In genomic region chr1:36144413-36144812, GRCh38 we compare ENCODE assay signal across 33 cellular contexts. TPM values are rescaled to one million over a fixed set of nuclear protein-coding genes. Genes with fewer than 3 reads are reported as not detected.
"Had no signal": no experiment of that assay in that cellular context is flagged by ENCODE, and none has a peak within 500 bp of the region (broad histone marks: within the 10 kb centered on the region; RNA-seq: fewer than 3 reads in every experiment).

No MANE protein-coding gene starts in this region.

- H3K27me3 ChIP-seq: adrenal gland, body of pancreas, breast epithelium, Peyer's patch had no signal

- ATAC-seq: activated CD4-positive, alpha-beta T cell treated with anti-CD3 and anti-CD28 coated beads for 36 hours; activated CD8-positive, alpha-beta T cell treated with anti-CD3 and anti-CD28 coated beads, Interleukin-2, amount 10 ng/mL, durations not matched to agents 7 days and 5 days; activated naive CD4-positive, alpha-beta T cell treated with anti-CD3 and anti-CD28 coated beads, Interleukin-2, amount 50 U/mL, for 72 hours; body of pancreas; PC-3; SK-N-SH treated with all-trans-retinoic acid at 6 μM for 48 hours had no signal

- FAIRE-seq: astrocyte, colon, TTC549 had no signal

- H3K9me3 ChIP-seq: adrenal gland, body of pancreas, breast epithelium, Peyer's patch had no signal

- H3K4me3 ChIP-seq: adrenal gland, body of pancreas, breast epithelium, Peyer's patch had no signal

- H3K27ac ChIP-seq: adrenal gland, body of pancreas, breast epithelium, Peyer's patch had no signal

- H3K36me3 ChIP-seq: breast epithelium had no signal

- DNase-seq: activated CD4-positive, alpha-beta T cell treated with anti-CD3 and anti-CD28 coated beads for 36 hours; activated CD4-positive, alpha-beta T cell treated with anti-CD3 and anti-CD28 coated beads, Interleukin-2, amount 10 ng/mL, durations not matched to agents 7 days and 5 days; activated CD4-positive, alpha-beta T cell treated with anti-CD3 and anti-CD28 coated beads, Interleukin-2, amount 50 U/mL, for 48 hours; activated CD8-positive, alpha-beta T cell treated with anti-CD3 and anti-CD28 coated beads, Interleukin-2, amount 10 ng/mL, durations not matched to agents 7 days and 5 days; activated gamma-delta T cell; activated naive CD4-positive, alpha-beta T cell treated with anti-CD3 and anti-CD28 coated beads for 36 hours; activated T-cell treated with anti-CD3 and anti-CD28 coated beads, Interleukin-2, amount 50 U/mL, for 24 hours; adrenal gland; body of pancreas; cerebellar nuclear complex; MM.1S; MV-4-11; NCI-H1092; NCI-H1436 treated with DMSO at 0.1 percent for 48 hours; NCI-H1694 treated with DMSO at 0.1 percent for 48 hours; NCI-H2029; NCI-H345; NCI-H524 treated with DMSO at 0.1 percent for 48 hours; NK-92 treated with Interleukin-12 subunit alpha and Interleukin-12 subunit beta, amount 100 ng/mL, for 24 hours; PC-3; Peyer's patch; RPMI8226; SIG-M5; T-helper 1 cell; T1000 had no signal

RNA-seq across cellular contexts. Expression of gene COL8A2, which starts 19.4 kb away (rescaled TPM):
- total RNA-seq: activated CD4-positive, alpha-beta T cell treated with anti-CD3 and anti-CD28 coated beads, Interleukin-2, amount 10 ng/mL, durations not matched to agents 7 days and 5 days; activated T-helper 2 cell treated with anti-CD3 and anti-CD28 coated beads, Interferon-gamma antibody, Interleukin-2, Interleukin-4, amounts not matched to agents 10 μg/mL and 5 μg/mL and 100 μg/mL, durations not matched to agents 14 hours and 24 hours and 36 hours; T-helper 2 cell treated with Interferon-gamma antibody and Interleukin-4, amounts not matched to agents 100 ng/mL and 5 ng/mL, for 36 hours had no signal
